In genomic region chr2:69888451-69888850, GRCh38 we compare ENCODE assay signal across 1 cellular context.
A peak's percentile ranks its signal among the peaks of the same experiment; 100 is the strongest.
TF ChIP-seq lines count a peak whose summit lies in the region.

No MANE protein-coding gene starts in this region.

TF ChIP-seq in HepG2, 621 proteins besides CTCF, POLR2A, EP300 and RAD21:
- TF ChIP-seq ZNF782 (CRISPR knock-in tag; IDR thresholded peaks at IDR 0.05; ENCODE audit: borderline replicate concordance) (0 out of 2 replicates have a peak, but pooled peaks have one; percentile 29), GLI4 (CRISPR knock-in tag; IDR thresholded peaks at IDR 0.05; ENCODE audit: borderline replicate concordance) (no peak)
